Comparison of ENCODE assay signal across 23 cellular contexts in the genomic region with DNA sequence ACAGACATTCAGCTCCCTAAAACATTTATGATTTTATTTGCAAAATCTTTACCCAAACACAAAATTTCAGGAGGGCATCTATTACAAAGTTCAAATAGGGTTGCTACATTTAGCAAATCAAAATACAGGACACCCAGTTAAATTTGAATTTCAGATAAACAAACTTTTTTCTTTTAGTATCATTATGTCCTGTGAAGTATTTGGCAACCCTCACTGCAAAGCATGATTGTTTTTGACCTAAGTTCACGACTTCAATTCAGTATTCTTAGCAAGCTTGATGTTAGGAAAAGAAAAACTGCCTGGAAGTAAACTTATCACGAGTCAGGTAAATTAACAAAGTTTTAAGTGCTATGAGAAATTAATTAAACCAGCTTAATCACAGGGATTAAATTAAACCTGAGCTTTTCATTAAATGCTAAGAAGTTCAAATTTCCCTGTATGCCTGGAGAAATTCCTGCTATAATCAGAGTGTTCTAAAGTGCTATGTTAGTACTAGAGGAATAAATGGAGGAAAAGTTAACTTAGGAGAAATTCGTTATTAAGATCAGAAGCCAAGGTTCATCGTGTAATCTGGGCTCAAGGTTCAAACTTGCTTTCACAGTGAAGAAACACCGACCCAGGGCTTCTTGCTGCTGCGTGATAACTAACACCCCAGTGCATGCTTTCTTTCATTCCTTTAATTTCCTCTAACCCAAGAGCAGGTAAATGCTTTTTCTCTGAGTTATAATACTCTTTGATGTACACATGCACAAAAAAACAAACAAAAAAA.
"Had no signal": no experiment of that assay in that cellular context is flagged by ENCODE, and none has a peak within 500 bp of the region (broad histone marks: within the 10 kb centered on the region; RNA-seq: fewer than 3 reads in every experiment).

No MANE protein-coding gene starts in this region.

- H3K4me3 ChIP-seq: colonic mucosa, esophagus muscularis mucosa, gastroesophageal sphincter, heart left ventricle, left ventricle myocardium inferior, lower lobe of right lung, neural progenitor cell, sigmoid colon, suprapubic skin, transverse colon, upper lobe of right lung, uterus had no signal

- ATAC-seq: foreskin keratinocyte; gastroesophageal sphincter; heart left ventricle; lower lobe of right lung; naive thymus-derived CD4-positive, alpha-beta T cell; stimulated activated naive B cell treated with anti-CD40 and anti-IgM and Interleukin-4, amounts not matched to agents 10 μg/mL and 1 μg/mL and 100 μg/mL, for 72 hours; upper lobe of right lung had no signal

- DNase-seq: central memory CD4-positive, alpha-beta T cell; colonic mucosa; effector CD8-positive, alpha-beta T cell; endodermal cell; foreskin keratinocyte; heart left ventricle; hippocampal formation; left ventricle myocardium inferior; lower lobe of right lung; naive thymus-derived CD4-positive, alpha-beta T cell; sigmoid colon; stimulated activated CD4-positive, alpha-beta T cell treated with anti-CD3 and anti-CD28 coated beads, Interleukin-15, amount 100 ng/mL, for 24 hours; stimulated activated CD4-positive, alpha-beta T cell treated with anti-CD3 and anti-CD28 coated beads, Interleukin-2, amount 100 ng/mL, for 48 hours; stimulated activated naive B cell treated with anti-CD40 and anti-IgM and Interleukin-4, amounts not matched to agents 10 μg/mL and 1 μg/mL and 100 μg/mL, for 72 hours; transverse colon; upper lobe of right lung; uterus had no signal

- FAIRE-seq: keratinocyte had no signal

- H3K36me3 ChIP-seq: colonic mucosa, esophagus muscularis mucosa, gastroesophageal sphincter, heart left ventricle, left ventricle myocardium inferior, lower lobe of right lung, neural progenitor cell, sigmoid colon, suprapubic skin, transverse colon, upper lobe of right lung, uterus had no signal

- H3K27me3 ChIP-seq: colonic mucosa, esophagus muscularis mucosa, foreskin keratinocyte, gastroesophageal sphincter, heart left ventricle, neural progenitor cell, sigmoid colon, suprapubic skin, transverse colon, upper lobe of right lung, uterus had no signal

- H3K9ac ChIP-seq: neural progenitor cell, parathyroid adenoma had no signal

- H3K4me1 ChIP-seq: colonic mucosa, foreskin keratinocyte, heart left ventricle, left ventricle myocardium inferior, lower lobe of right lung, neural progenitor cell, parathyroid adenoma, suprapubic skin, upper lobe of right lung, uterus had no signal

- H3K9me3 ChIP-seq: colonic mucosa, esophagus muscularis mucosa, gastroesophageal sphincter, heart left ventricle, left ventricle myocardium inferior, lower lobe of right lung, sigmoid colon, suprapubic skin, transverse colon, upper lobe of right lung, uterus had no signal
